9 cellular contexts compared by ENCODE assay signal in the genomic region with DNA sequence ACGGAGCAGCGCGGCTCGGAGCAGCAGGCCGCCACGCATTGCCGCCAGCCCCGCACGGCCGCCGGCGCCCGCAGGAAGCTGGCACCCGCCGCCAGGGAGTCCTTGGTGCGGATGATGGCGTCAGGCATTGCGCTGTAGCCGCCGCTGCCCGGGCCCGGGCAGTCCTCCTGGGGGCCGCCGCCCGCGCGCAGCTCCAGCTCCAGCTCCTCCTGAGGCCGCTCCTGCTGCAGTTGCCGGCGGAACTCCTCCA. TPM values are rescaled to one million over a fixed set of nuclear protein-coding genes. Genes with fewer than 3 reads are reported as not detected.
DNase-seq lines count a peak whose midpoint lies in the region; ATAC-seq, FAIRE-seq and TF ChIP-seq lines count a peak whose summit lies in the region.
"Had no signal": no experiment of that assay in that cellular context is flagged by ENCODE, and none has a peak within 500 bp of the region (broad histone marks: within the 10 kb centered on the region; RNA-seq: fewer than 3 reads in every experiment).

No MANE protein-coding gene starts in this region.

- peaks cover 57% of the 10 kb centered on the region for H3K4me1 ChIP-seq in A549
- peaks cover 11% of the 10 kb centered on the region for H3K4me1 ChIP-seq in OCI-LY1 (ENCODE audit: insufficient read depth, low read length, severe bottlenecking)

- no peaks in the 10 kb centered on the region for H3K9me3 Mint-ChIP-seq in progenitor cell of endocrine pancreas (ENCODE audit: low read depth)

- peaks cover 24% of the 10 kb centered on the region for H3K27me3 Mint-ChIP-seq in progenitor cell of endocrine pancreas

- no peak overlapping the region for H3K27ac Mint-ChIP-seq in progenitor cell of endocrine pancreas

- no peak for FAIRE-seq in A549 (lab: Jason Lieb, UNC)

- no CpG with 5 or more reads among the region's 30 CpGs for WGBS in A549 (ENCODE audit: missing lambda C conversion rate)

- no peak for TF ChIP-seq POLR2A in A549 (IDR thresholded peaks at IDR 0.05; ENCODE audit: low read length)

- no peak overlapping the region for H2AFZ ChIP-seq in OCI-LY1 (ENCODE audit: low read length)

- H3K4me1 Mint-ChIP-seq in progenitor cell of endocrine pancreas (ENCODE audit: low read depth) = peaks cover 46% of the 10 kb centered on the region

- no peaks in the 10 kb centered on the region for H3K36me3 ChIP-seq in OCI-LY1 (ENCODE audit: insufficient read depth, low read length)

- H3K79me2 ChIP-seq in OCI-LY1 (ENCODE audit: insufficient read depth, low read length) = no peaks in the 10 kb centered on the region

- no peak overlapping the region; the same call in 1 of the 2 replicates for H3K9ac ChIP-seq in OCI-LY1 (ENCODE audit: low read length)

- H3K9me2 ChIP-seq in OCI-LY1 (ENCODE audit: low read depth, low read length) = no peaks in the 10 kb centered on the region

- CTCF ChIA-PET in A549 (lab: Yijun Ruan, JAX) = interaction anchor here (0.6 to 5.0 kb wide), 8 partner anchors 9 to 318 kb away, joined by 3 to 51 read pairs (median 3); a partner anchor contains a TSS

- H3K27me3 ChIP-seq in OCI-LY1 (ENCODE audit: insufficient read depth, low read length) = 0 out of 2 replicates have a peak, but pooled peaks cover 5% of the 10 kb centered on the region

- DNase-seq in A549 (ENCODE audit: low read depth in 1 of 2, low spot score in 1 of 2) = no peak
- no peak for DNase-seq in epithelial cell of prostate (ENCODE audit: low read depth, low spot score)
- no peak for DNase-seq in progenitor cell of endocrine pancreas (ENCODE audit: low spot score, unreplicated experiment)
- DNase-seq in NCI-H510A treated with DMSO at 0.1 percent for 48 hours (lab: John Stamatoyannopoulos, UW) = no peak
- no peak for DNase-seq in DMS 273 (lab: John Stamatoyannopoulos, UW; ENCODE audit: unreplicated experiment)

- H3F3A ChIP-seq in OCI-LY1 (ENCODE audit: insufficient read depth, low read length) = no peaks in the 10 kb centered on the region

- no peak for TF ChIP-seq EP300 in A549 (IDR thresholded peaks at IDR 0.05)

- peaks cover 3% of the 10 kb centered on the region for H3K36me3 Mint-ChIP-seq in progenitor cell of endocrine pancreas (ENCODE audit: insufficient read depth)

- H3K4me3 Mint-ChIP-seq in progenitor cell of endocrine pancreas (ENCODE audit: low read depth) = peak overlapping the region; percentile 58

- H3K4me3 ChIP-seq in A549 (peak overlapping the region; percentile 65), OCI-LY1 (ENCODE audit: low read depth, low read length, poor library complexity, severe bottlenecking) (peak overlapping the region; percentile 64)

- POLR2A ChIA-PET in A549 (lab: Yijun Ruan, JAX) = interaction anchor here (0.7 to 2.5 kb wide), 5 partner anchors 9 to 25 kb away, joined by 3 to 8 read pairs (median 7); no protein-coding TSS in a partner anchor

- H3K9me3 ChIP-seq in A549 (no peaks in the 10 kb centered on the region), OCI-LY1 (ENCODE audit: low read length) (no peaks in the 10 kb centered on the region)

- H3K27ac ChIP-seq in A549 = peak overlapping the region; percentile 96 to 99
- no peak overlapping the region for H3K27ac ChIP-seq in OCI-LY1 (ENCODE audit: low read depth, low read length, poor library complexity, severe bottlenecking)
- peak overlapping the region; percentile 92 for H3K27ac ChIP-seq in epithelial cell of prostate

- peak in 1 of 2 experiments; percentile 26; a peak in 3 of 6 replicates for ATAC-seq in A549
- peak; percentile 9 for ATAC-seq in GM19438 (IDR thresholded peaks at IDR 0.05; ENCODE audit: low read depth, unreplicated experiment)
- no peak for ATAC-seq in HG02973 (IDR thresholded peaks at IDR 0.05; ENCODE audit: unreplicated experiment)

- H4K20me1 ChIP-seq in OCI-LY1 (ENCODE audit: insufficient read depth, low read length) = no peaks in the 10 kb centered on the region

- H3K4me2 ChIP-seq in A549 = peak overlapping the region; percentile 92
- H3K4me2 ChIP-seq in OCI-LY1 (ENCODE audit: low read length) = peak overlapping the region; percentile 74

- TF ChIP-seq CTCF in A549 (IDR thresholded peaks at IDR 0.05) (no peak), OCI-LY1 (IDR thresholded peaks at IDR 0.05; ENCODE audit: low read length) (no peak), progenitor cell of endocrine pancreas (IDR thresholded peaks at IDR 0.05; ENCODE audit: unreplicated experiment) (no peak)

- TF ChIP-seq RAD21 in A549 (conservative IDR thresholded peaks at IDR 0.05 in 1 of 2, IDR thresholded peaks at IDR 0.05 in 1 of 2) = no peak

TF ChIP-seq in A549, 52 proteins besides CTCF, POLR2A, EP300 and RAD21:
- TF ChIP-seq POLR2AphosphoS2 (conservative IDR thresholded peaks at IDR 0.05; ENCODE audit: low read length) (no peak), HOXB13 (CRISPR knock-in tag; IDR thresholded peaks at IDR 0.05; ENCODE audit: low read depth) (no peak), FOSB (CRISPR knock-in tag; IDR thresholded peaks at IDR 0.05) (no peak), ZFP36 (IDR thresholded peaks at IDR 0.05; ENCODE audit: borderline replicate concordance, partially characterized antibody) (no peak), CEBPB (IDR thresholded peaks at IDR 0.05) (no peak), BHLHE40 (IDR thresholded peaks at IDR 0.05; ENCODE audit: low read depth, low read length) (no peak), CHD2 (IDR thresholded peaks at IDR 0.05; ENCODE audit: low read length, partially characterized antibody) (no peak), HOXA7 (CRISPR knock-in tag; IDR thresholded peaks at IDR 0.05) (no peak), EHMT2 (IDR thresholded peaks at IDR 0.05; ENCODE audit: low read depth) (no peak), PHF8 (IDR thresholded peaks at IDR 0.05; ENCODE audit: borderline replicate concordance, low read depth) (no peak), HDAC2 (IDR thresholded peaks at IDR 0.05) (no peak), GATA3 (IDR thresholded peaks at IDR 0.05; ENCODE audit: borderline replicate concordance) (no peak)
- TF ChIP-seq, protein P1, sequence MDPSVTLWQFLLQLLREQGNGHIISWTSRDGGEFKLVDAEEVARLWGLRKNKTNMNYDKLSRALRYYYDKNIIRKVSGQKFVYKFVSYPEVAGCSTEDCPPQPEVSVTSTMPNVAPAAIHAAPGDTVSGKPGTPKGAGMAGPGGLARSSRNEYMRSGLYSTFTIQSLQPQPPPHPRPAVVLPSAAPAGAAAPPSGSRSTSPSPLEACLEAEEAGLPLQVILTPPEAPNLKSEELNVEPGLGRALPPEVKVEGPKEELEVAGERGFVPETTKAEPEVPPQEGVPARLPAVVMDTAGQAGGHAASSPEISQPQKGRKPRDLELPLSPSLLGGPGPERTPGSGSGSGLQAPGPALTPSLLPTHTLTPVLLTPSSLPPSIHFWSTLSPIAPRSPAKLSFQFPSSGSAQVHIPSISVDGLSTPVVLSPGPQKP (IDR thresholded peaks at IDR 0.05; ENCODE audit: low read depth, low read length) = no peak

RNA-seq across cellular contexts. Expression of a gene that starts 0.6 kb away (rescaled TPM):
- polyA plus RNA-seq in A549 (2011; rRNA removed) (57.7 and 59.2 TPM in 2 replicates), A549 (2017; fragmentation: RNase III; extraction: RNeasy Plus Mini Kit Qiagen cat#74134 plus additional on column Dnase treatment) (37.4 to 53.8 TPM (median 48.9 TPM) in 3 replicates)
- 21.1 and 28.5 TPM in 2 replicates for polyA plus RNA-seq in A549 (2012; cell fraction: cytosol; rRNA removed)
- polyA plus RNA-seq in A549 (2012; cell fraction: nucleus; rRNA removed) = 18.2 and 23.9 TPM in 2 replicates
- 78.1 and 98.4 TPM in 2 replicates for polyA minus RNA-seq in A549 (2011; rRNA and poly(A)+ RNA removed)
- total RNA-seq in progenitor cell of endocrine pancreas = 45.0 and 63.3 TPM in 2 replicates

RNA-seq across cellular contexts. Expression of a gene that starts 34.4 kb away (rescaled TPM):
- 2.8 and 4.2 TPM in 2 replicates for polyA plus RNA-seq in A549 (2011; rRNA removed)
- polyA plus RNA-seq in A549 (2012; cell fraction: cytosol; rRNA removed) = 0.66 and 0.98 TPM in 2 replicates
- polyA plus RNA-seq in A549 (2012; cell fraction: nucleus; rRNA removed) = 0.32 and 1.1 TPM in 2 replicates
- 3.3 to 5.4 TPM (median 4.5 TPM) in 3 replicates for polyA plus RNA-seq in A549 (2017; fragmentation: RNase III; extraction: RNeasy Plus Mini Kit Qiagen cat#74134 plus additional on column Dnase treatment)
- polyA minus RNA-seq in A549 (2011; rRNA and poly(A)+ RNA removed) = 0.44 and 2.6 TPM in 2 replicates
- not detected in 2 replicates for total RNA-seq in progenitor cell of endocrine pancreas
- total RNA-seq: glomerular endothelial cell had no signal

RNA-seq across cellular contexts. Expression of a gene that starts 59.4 kb away (rescaled TPM):
- polyA plus RNA-seq in A549 (2011; rRNA removed) (10.1 and 14.6 TPM in 2 replicates), A549 (2017; fragmentation: RNase III; extraction: RNeasy Plus Mini Kit Qiagen cat#74134 plus additional on column Dnase treatment) (15.5 to 29.8 TPM (median 24.4 TPM) in 3 replicates)
- 7.5 and 8.2 TPM in 2 replicates for polyA plus RNA-seq in A549 (2012; cell fraction: cytosol; rRNA removed)
- 10.8 and 11.0 TPM in 2 replicates for polyA plus RNA-seq in A549 (2012; cell fraction: nucleus; rRNA removed)
- 4.9 and 6.5 TPM in 2 replicates for polyA minus RNA-seq in A549 (2011; rRNA and poly(A)+ RNA removed)
- not detected in 2 replicates for total RNA-seq in progenitor cell of endocrine pancreas
